Comparison of ENCODE assay signal across 22 cellular contexts in genomic region chr6:149265945-149266344, GRCh38. TPM values are rescaled to one million over a fixed set of nuclear protein-coding genes. Genes with fewer than 3 reads are reported as not detected.
A peak's percentile ranks its signal among the peaks of the same experiment; 100 is the strongest.
DNase-seq lines count a peak whose midpoint lies in the region; ATAC-seq and TF ChIP-seq lines count a peak whose summit lies in the region.
"Had no signal": no experiment of that assay in that cellular context is flagged by ENCODE, and none has a peak within 500 bp of the region (broad histone marks: within the 10 kb centered on the region; RNA-seq: fewer than 3 reads in every experiment).

No MANE protein-coding gene starts in this region.

- H3K36me3 Mint-ChIP-seq in activated naive CD8-positive, alpha-beta T cell treated with anti-CD3 and anti-CD28 coated beads, Interleukin-2, amount 10 ng/mL, durations not matched to agents 7 days and 5 days: peaks cover 16% of the 10 kb centered on the region
- no peaks in the 10 kb centered on the region for H3K36me3 Mint-ChIP-seq in activated naive CD8-positive, alpha-beta T cell treated with anti-CD3 and anti-CD28 coated beads for 36 hours
- H3K36me3 Mint-ChIP-seq in T-helper 17 cell (ENCODE audit: low read depth): no peaks in the 10 kb centered on the region
- H3K36me3 Mint-ChIP-seq in memory B cell: no peaks in the 10 kb centered on the region
- H3K36me3 Mint-ChIP-seq: CD8-positive, alpha-beta T cell had no signal

- TF ChIP-seq POLR2A in spleen (IDR thresholded peaks at IDR 0.05): no peak

- peaks cover 0 to 43% (median 15%) of the 10 kb centered on the region in 6 donors for H3K4me1 ChIP-seq in spleen
- H3K4me1 ChIP-seq: A549 had no signal

- H3K9me3 ChIP-seq in T-helper 17 cell (ENCODE audit: control insufficient read depth, low read length, poor library complexity, severe bottlenecking) (no peaks in the 10 kb centered on the region), spleen (no peaks in the 10 kb centered on the region)
- H3K9me3 ChIP-seq: A549 had no signal

- POLR2A ChIA-PET in activated naive CD8-positive, alpha-beta T cell treated with anti-CD3 and anti-CD28 coated beads, Interleukin-2, amount 10 ng/mL, durations not matched to agents 7 days and 5 days (lab: Charles Lee): no interaction called here

- peak overlapping the region; percentile 58 for H3K27ac Mint-ChIP-seq in activated naive CD8-positive, alpha-beta T cell treated with anti-CD3 and anti-CD28 coated beads, Interleukin-2, amount 10 ng/mL, durations not matched to agents 7 days and 5 days
- H3K27ac Mint-ChIP-seq in activated naive CD8-positive, alpha-beta T cell treated with anti-CD3 and anti-CD28 coated beads for 36 hours: no peak overlapping the region
- H3K27ac Mint-ChIP-seq in T-helper 17 cell (peak overlapping the region; percentile 61), memory B cell (peak overlapping the region; percentile 88)
- H3K27ac Mint-ChIP-seq: CD8-positive, alpha-beta T cell had no signal

- peak overlapping the region; percentile 28 for H3K4me3 Mint-ChIP-seq in activated naive CD8-positive, alpha-beta T cell treated with anti-CD3 and anti-CD28 coated beads, Interleukin-2, amount 10 ng/mL, durations not matched to agents 7 days and 5 days
- H3K4me3 Mint-ChIP-seq in activated naive CD8-positive, alpha-beta T cell treated with anti-CD3 and anti-CD28 coated beads for 36 hours: no peak overlapping the region
- no peak overlapping the region for H3K4me3 Mint-ChIP-seq in T-helper 17 cell
- H3K4me3 Mint-ChIP-seq in memory B cell: no peak overlapping the region
- H3K4me3 Mint-ChIP-seq: CD8-positive, alpha-beta T cell had no signal

- DNase-seq in activated naive CD8-positive, alpha-beta T cell treated with anti-CD3 and anti-CD28 coated beads, Interleukin-2, amount 10 ng/mL, durations not matched to agents 7 days and 5 days: no peak
- DNase-seq in activated naive CD8-positive, alpha-beta T cell treated with anti-CD3 and anti-CD28 coated beads for 36 hours: no peak
- DNase-seq in T-helper 17 cell (no peak), memory B cell (ENCODE audit: low spot score in 2 of 2) (no peak), NCI-H1092 treated with DMSO at 0.1 percent for 48 hours (lab: John Stamatoyannopoulos, UW) (no peak), putamen (ENCODE audit: low spot score) (no peak), spleen (no peak)
- DNase-seq: AML-193; C1 segment of cervical spinal cord; CD8-positive, alpha-beta T cell; DMS153; DND-41; NCI-H1105 treated with DMSO at 0.1 percent for 48 hours; NCI-H146; NCI-H1930; NCI-H446 treated with DMSO at 0.1 percent for 48 hours; NCI-H82; NK-92 treated with Interleukin-12 subunit alpha and Interleukin-12 subunit beta, amount 100 ng/mL, for 24 hours; SHP77 had no signal

- no peaks in the 10 kb centered on the region for H3K27me3 Mint-ChIP-seq in activated naive CD8-positive, alpha-beta T cell treated with anti-CD3 and anti-CD28 coated beads, Interleukin-2, amount 10 ng/mL, durations not matched to agents 7 days and 5 days
- no peaks in the 10 kb centered on the region for H3K27me3 Mint-ChIP-seq in activated naive CD8-positive, alpha-beta T cell treated with anti-CD3 and anti-CD28 coated beads for 36 hours
- no peaks in the 10 kb centered on the region for H3K27me3 Mint-ChIP-seq in T-helper 17 cell
- H3K27me3 Mint-ChIP-seq in memory B cell: no peaks in the 10 kb centered on the region

- ATAC-seq in activated naive CD8-positive, alpha-beta T cell treated with anti-CD3 and anti-CD28 coated beads, Interleukin-2, amount 10 ng/mL, durations not matched to agents 7 days and 5 days (ENCODE audit: low read depth): no peak
- no peak for ATAC-seq in T-helper 17 cell
- no peak for ATAC-seq in memory B cell (ENCODE audit: low read depth)
- ATAC-seq: A549; CD8-positive, alpha-beta T cell; Panc1 had no signal

- peak overlapping the region in 3 of 8 donors; percentile 52 to 71 (median 60) for H3K27ac ChIP-seq in spleen
- H3K27ac ChIP-seq: A549, RWPE1 had no signal

- TF ChIP-seq CTCF in spleen (IDR thresholded peaks at IDR 0.05 in 8 of 11, conservative IDR thresholded peaks at IDR 0.05 in 3 of 11): no peak

- no peak overlapping the region for H3K4me3 ChIP-seq in spleen
- H3K4me3 ChIP-seq: A549 had no signal

- H3K27me3 ChIP-seq in spleen (replicated peaks in 1 of 7): no peaks in the 10 kb centered on the region

- no peaks in the 10 kb centered on the region for H3K36me3 ChIP-seq in spleen

- intact Hi-C loops in spleen (cut with DNase I; ENCODE audit: low total_unique reads): no loop called here

- 75 to 84% (median 81%) methylated on average over 7 of the region's 7 CpGs for WGBS in spleen, 5 donors

- H3K9me3 Mint-ChIP-seq in activated naive CD8-positive, alpha-beta T cell treated with anti-CD3 and anti-CD28 coated beads, Interleukin-2, amount 10 ng/mL, durations not matched to agents 7 days and 5 days: no peaks in the 10 kb centered on the region
- H3K9me3 Mint-ChIP-seq in activated naive CD8-positive, alpha-beta T cell treated with anti-CD3 and anti-CD28 coated beads for 36 hours: peaks cover 3% of the 10 kb centered on the region
- no peaks in the 10 kb centered on the region for H3K9me3 Mint-ChIP-seq in memory B cell
- H3K9me3 Mint-ChIP-seq: CD8-positive, alpha-beta T cell had no signal

- peaks cover 40% of the 10 kb centered on the region for H3K4me1 Mint-ChIP-seq in activated naive CD8-positive, alpha-beta T cell treated with anti-CD3 and anti-CD28 coated beads, Interleukin-2, amount 10 ng/mL, durations not matched to agents 7 days and 5 days
- peaks cover 46% of the 10 kb centered on the region for H3K4me1 Mint-ChIP-seq in activated naive CD8-positive, alpha-beta T cell treated with anti-CD3 and anti-CD28 coated beads for 36 hours
- H3K4me1 Mint-ChIP-seq in T-helper 17 cell (peaks cover 31% of the 10 kb centered on the region), memory B cell (peaks cover 21% of the 10 kb centered on the region)

RNA-seq across cellular contexts. Expression of gene TAB2, which starts 51.6 kb away (rescaled TPM):
- total RNA-seq in activated naive CD8-positive, alpha-beta T cell treated with anti-CD3 and anti-CD28 coated beads, Interleukin-2, amount 10 ng/mL, durations not matched to agents 7 days and 5 days: 100 to 1,000 TPM; 115 to 130 TPM
- 10 to 100 TPM; 55.5 to 56.1 TPM for total RNA-seq in activated naive CD8-positive, alpha-beta T cell treated with anti-CD3 and anti-CD28 coated beads for 36 hours
- 100 to 1,000 TPM; 192 to 199 TPM for total RNA-seq in T-helper 17 cell
- total RNA-seq in spleen: 10 to 100 TPM; 62.4 to 84.1 (median 73.0) TPM
- polyA plus RNA-seq in spleen: 10 to 100 TPM; 15.4 to 21.5 (median 16.4) TPM
